8 cellular contexts compared by ENCODE assay signal in genomic region chr12:110826592-110827200, GRCh38. TPM values are rescaled to one million over a fixed set of nuclear protein-coding genes. Genes with fewer than 3 reads are reported as not detected.
DNase-seq lines count a peak whose midpoint lies in the region; ATAC-seq and TF ChIP-seq lines count a peak whose summit lies in the region.

No MANE protein-coding gene starts in this region.

- peak; percentile 67 to 86 (median 80) for TF ChIP-seq CTCF in heart left ventricle (IDR thresholded peaks at IDR 0.05)

- H3K27ac ChIP-seq in heart left ventricle (no peak overlapping the region), aorta (ENCODE audit: low read depth in 1 of 2, low read length in 2 of 2) (no peak overlapping the region)

- 31 to 50% (median 41%) methylated on average over 11 to 14 of the region's 14 CpGs for WGBS in heart left ventricle, 4 donors
- WGBS in aorta, 2 donors = 37% methylated on average over 14 of the region's 14 CpGs

- H3K4me3 ChIP-seq in heart left ventricle = peak overlapping the region in 9 of 12 donors; percentile 13 to 47 (median 28)
- no peak overlapping the region for H3K4me3 ChIP-seq in aorta (ENCODE audit: low read length in 2 of 2)

- intact Hi-C loops in heart left ventricle (cut with DNase I) (loop anchor here in 9 of 10 donors (1.0 to 10.0 kb wide), 17 partner anchors 61 to 374 kb away; partner anchors contain the start of genes ARPC3 (in 4 of the 9), TCTN1 (in 4 of the 9) and PPP1CC (in 2 of the 9)), aorta (cut with DNase I) (no loop called here)

- H3K4me1 ChIP-seq in heart left ventricle = peaks cover 0 to 13% (median under 1%) of the 10 kb centered on the region in 12 donors
- no peaks in the 10 kb centered on the region for H3K4me1 ChIP-seq in aorta (ENCODE audit: control insufficient read depth in 1 of 2, insufficient read depth in 2 of 2, low read length in 2 of 2)

- DNase-seq in COLO829 (ENCODE audit: low spot score) (peak; percentile 77), NCI-H128 (lab: John Stamatoyannopoulos, UW; ENCODE audit: unreplicated experiment) (peak; percentile 86), SKM-1 treated with dmso at 0.1 percent for 144 hours (lab: John Stamatoyannopoulos, UW; ENCODE audit: unreplicated experiment) (peak; percentile 68), heart left ventricle (peak; percentile 81 to 92 (median 84)), putamen (ENCODE audit: low spot score) (peak; percentile 82), aorta (peak; percentile 89 to 91)
- DNase-seq in activated naive CD8-positive, alpha-beta T cell treated with anti-CD3 and anti-CD28 coated beads for 36 hours = peak; percentile 83

- H3K4me3 Mint-ChIP-seq in activated naive CD8-positive, alpha-beta T cell treated with anti-CD3 and anti-CD28 coated beads for 36 hours = no peak overlapping the region

- peaks cover 12% of the 10 kb centered on the region for H3K27me3 Mint-ChIP-seq in activated naive CD8-positive, alpha-beta T cell treated with anti-CD3 and anti-CD28 coated beads for 36 hours

- H3K9me3 Mint-ChIP-seq in activated naive CD8-positive, alpha-beta T cell treated with anti-CD3 and anti-CD28 coated beads for 36 hours = no peaks in the 10 kb centered on the region

- H3K36me3 ChIP-seq in heart left ventricle (no peaks in the 10 kb centered on the region), aorta (ENCODE audit: control insufficient read depth in 1 of 2, insufficient read depth in 2 of 2, low read length in 1 of 2) (no peaks in the 10 kb centered on the region)

- TF ChIP-seq POLR2A in heart left ventricle (IDR thresholded peaks at IDR 0.05) = no peak

- peaks cover 10% of the 10 kb centered on the region for H3K4me1 Mint-ChIP-seq in activated naive CD8-positive, alpha-beta T cell treated with anti-CD3 and anti-CD28 coated beads for 36 hours

- no peaks in the 10 kb centered on the region for H3K9me3 ChIP-seq in heart left ventricle
- H3K9me3 ChIP-seq in aorta (ENCODE audit: control insufficient read depth, low read length) = no peaks in the 10 kb centered on the region

- no peak overlapping the region for H3K27ac Mint-ChIP-seq in activated naive CD8-positive, alpha-beta T cell treated with anti-CD3 and anti-CD28 coated beads for 36 hours

- H3K36me3 Mint-ChIP-seq in activated naive CD8-positive, alpha-beta T cell treated with anti-CD3 and anti-CD28 coated beads for 36 hours = no peaks in the 10 kb centered on the region

- ATAC-seq in GM21786 (IDR thresholded peaks at IDR 0.05; ENCODE audit: unreplicated experiment) (peak; percentile 85), heart left ventricle (peak; percentile 70 to 97 (median 95)), aorta (ENCODE audit: low FRiP score) (peak; percentile 94)

- H3K27me3 ChIP-seq in heart left ventricle (no peaks in the 10 kb centered on the region), aorta (ENCODE audit: control insufficient read depth in 1 of 2, insufficient read depth in 2 of 2, low read length in 1 of 2) (no peaks in the 10 kb centered on the region)

RNA-seq across cellular contexts. Expression of gene CCDC63, which starts 20.1 kb away (rescaled TPM):
- total RNA-seq in activated naive CD8-positive, alpha-beta T cell treated with anti-CD3 and anti-CD28 coated beads for 36 hours = not detected
- not detected for total RNA-seq in heart left ventricle
- not detected for polyA plus RNA-seq in heart left ventricle
- total RNA-seq in aorta = not detected
- polyA plus RNA-seq in aorta = not detected

Comparison
In these comparisons a context has a peak if more than half of its experiments do, and no peak if none do; other contexts are left out.
1. H3K4me3 ChIP-seq: peak in heart left ventricle (9 of 12); none in aorta (0 of 2).
2. intact Hi-C loops: an anchor here in heart left ventricle (1.0 to 10.0 kb wide); none called in aorta.
3. Peak in every context shown above with its lines, with median percentiles within 50 percentile points of each other: DNase-seq and ATAC-seq.